Comparison of ENCODE assay signal across 22 cellular contexts in genomic region chr12:73124480-73124879, GRCh38.
"Had no signal": no experiment of that assay in that cellular context is flagged by ENCODE, and none has a peak within 500 bp of the region (broad histone marks: within the 10 kb centered on the region; RNA-seq: fewer than 3 reads in every experiment).

No MANE protein-coding gene starts in this region.

- H3K9me3 Mint-ChIP-seq: type B pancreatic cell had no signal

- FAIRE-seq: frontal cortex, kidney had no signal

- H3K27me3 ChIP-seq: dorsolateral prefrontal cortex, ovary, sigmoid colon, spleen, testis, tibial artery had no signal

- H3K27me3 Mint-ChIP-seq: memory B cell; stimulated activated memory B cell treated with anti-CD40 and anti-IgM and Interleukin-4, amounts not matched to agents 10 μg/mL and 1 μg/mL and 100 μg/mL, for 72 hours; type B pancreatic cell had no signal

- H3K4me1 ChIP-seq: psoas muscle, sigmoid colon, spleen, testis, tibial artery had no signal

- H3K36me3 Mint-ChIP-seq: memory B cell; natural killer cell; stimulated activated memory B cell treated with anti-CD40 and anti-IgM and Interleukin-4, amounts not matched to agents 10 μg/mL and 1 μg/mL and 100 μg/mL, for 72 hours; type B pancreatic cell had no signal

- H3K27ac ChIP-seq: dorsolateral prefrontal cortex, ovary, psoas muscle, sigmoid colon, spleen, testis, tibial artery had no signal

- H3K27ac Mint-ChIP-seq: memory B cell; natural killer cell; stimulated activated memory B cell treated with anti-CD40 and anti-IgM and Interleukin-4, amounts not matched to agents 10 μg/mL and 1 μg/mL and 100 μg/mL, for 72 hours; type B pancreatic cell had no signal

- H3K4me3 ChIP-seq: dorsolateral prefrontal cortex, lung, ovary, psoas muscle, sigmoid colon, spleen, testis, tibial artery had no signal

- H3K36me3 ChIP-seq: ovary, sigmoid colon, spleen, tibial artery had no signal

- ATAC-seq: natural killer cell; psoas muscle; right cardiac atrium; stimulated activated memory B cell treated with anti-CD40 and anti-IgM and Interleukin-4, amounts not matched to agents 10 μg/mL and 1 μg/mL and 100 μg/mL, for 72 hours; stimulated activated naive CD8-positive, alpha-beta T cell treated with anti-CD3 and anti-CD28 coated beads, Interleukin-15, Interleukin-2, amounts not matched to agents 100 U/mL and 50 U/mL, for 24 hours had no signal

- H3K9me3 ChIP-seq: ovary, psoas muscle, sigmoid colon, spleen, testis, tibial artery had no signal

- DNase-seq: dorsolateral prefrontal cortex; effector CD4-positive, alpha-beta T cell; head of caudate nucleus; kidney; natural killer cell; occipital lobe; ovary; posterior cingulate gyrus; psoas muscle; right cardiac atrium; sigmoid colon; spleen; stimulated activated CD4-positive, alpha-beta T cell treated with anti-CD3 and anti-CD28 coated beads, Interleukin-4, amount 100 ng/mL, for 4 hours; stimulated activated naive CD8-positive, alpha-beta T cell treated with anti-CD3 and anti-CD28 coated beads, Interleukin-15, Interleukin-2, amounts not matched to agents 100 U/mL and 50 U/mL, for 24 hours; substantia nigra; testis; tibial artery had no signal

- H3K4me1 Mint-ChIP-seq: memory B cell; natural killer cell; stimulated activated memory B cell treated with anti-CD40 and anti-IgM and Interleukin-4, amounts not matched to agents 10 μg/mL and 1 μg/mL and 100 μg/mL, for 72 hours had no signal

- H3K4me3 Mint-ChIP-seq: memory B cell; natural killer cell; stimulated activated memory B cell treated with anti-CD40 and anti-IgM and Interleukin-4, amounts not matched to agents 10 μg/mL and 1 μg/mL and 100 μg/mL, for 72 hours; type B pancreatic cell had no signal
